Comparison of ENCODE assay signal across 8 cellular contexts in the genomic region with DNA sequence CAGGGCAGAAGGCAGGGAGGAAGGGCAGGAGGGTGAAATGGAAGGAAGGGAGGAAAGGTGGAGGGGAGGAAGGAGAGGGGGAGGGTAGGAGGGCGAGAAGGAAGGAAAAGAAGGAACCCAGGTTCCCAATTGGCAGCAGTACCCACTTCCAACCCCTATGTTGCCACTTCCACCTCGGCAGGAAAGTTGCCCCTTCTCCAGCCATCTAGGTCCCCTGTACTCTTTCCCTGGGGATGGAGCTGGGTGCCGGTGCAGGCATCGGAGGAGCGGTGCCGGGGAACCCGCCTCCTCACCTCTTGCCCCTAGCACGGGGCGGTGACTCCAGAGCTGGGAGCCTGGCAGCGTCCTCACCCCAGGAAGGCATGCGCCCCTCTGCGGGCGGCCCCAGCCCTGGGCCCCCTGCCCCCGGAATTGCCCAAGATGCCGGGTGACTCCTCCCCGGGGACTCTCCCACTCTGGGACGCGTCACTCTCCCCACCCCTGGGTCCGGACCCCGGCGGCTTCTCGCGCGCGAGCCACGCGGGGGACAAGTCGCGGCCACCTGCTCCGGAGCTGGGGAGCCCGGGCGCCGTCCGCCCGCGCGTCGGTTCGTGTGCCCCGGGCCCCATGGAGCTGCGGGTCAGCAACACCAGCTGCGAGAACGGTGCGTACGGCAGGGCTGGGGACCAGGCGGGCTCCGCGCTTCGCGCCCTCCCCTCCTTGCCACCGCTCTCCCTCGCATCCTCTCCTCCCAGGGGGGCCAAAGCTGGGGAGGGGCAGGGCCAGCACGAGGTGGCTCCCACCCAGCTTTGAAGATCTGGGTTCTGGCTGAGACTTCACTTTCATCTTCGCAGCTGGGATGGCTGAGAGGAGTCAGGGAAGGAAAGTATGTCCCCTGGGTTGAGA. TPM values are rescaled to one million over a fixed set of nuclear protein-coding genes. Genes with fewer than 3 reads are reported as not detected.
DNase-seq lines count a peak whose midpoint lies in the region; ATAC-seq and TF ChIP-seq lines count a peak whose summit lies in the region.
"Had no signal": no experiment of that assay in that cellular context is flagged by ENCODE, and none has a peak within 500 bp of the region (broad histone marks: within the 10 kb centered on the region; RNA-seq: fewer than 3 reads in every experiment).

A gene (plus strand): TSS at position 499 of the 885 bp plus-strand sequence. CDS start 108 bp downstream, at position 607.

- peaks cover 35 to 50% (median 47%) of the 10 kb centered on the region in 3 donors for H3K4me1 Mint-ChIP-seq in IgD-negative memory B cell

- H3K9me3 ChIP-seq in gastroesophageal sphincter = no peaks in the 10 kb centered on the region

- no peak for TF ChIP-seq POLR2A in gastroesophageal sphincter (IDR thresholded peaks at IDR 0.05)

- peak within 1 kb of the TSS in 3 of 4 donors; percentile 49 to 78 (median 68) for H3K27ac ChIP-seq in gastroesophageal sphincter
- H3K27ac ChIP-seq: SK-N-MC had no signal

- H3K4me1 ChIP-seq in gastroesophageal sphincter = peaks cover 0 to 51% (median 16%) of the 10 kb centered on the region in 3 donors

- no peak for TF ChIP-seq CTCF in gastroesophageal sphincter (IDR thresholded peaks at IDR 0.05)
- TF ChIP-seq CTCF in omental fat pad (IDR thresholded peaks at IDR 0.05) = no peak

- no peaks in the 10 kb centered on the region for H3K9me3 Mint-ChIP-seq in IgD-negative memory B cell

- DNase-seq in activated T-cell treated with anti-CD3 and anti-CD28 coated beads for 4 hours (peak; percentile 39), omental fat pad (ENCODE audit: low spot score) (no peak), ureter (ENCODE audit: low spot score) (peak; percentile 62), OCI-M1 (lab: John Stamatoyannopoulos, UW) (no peak), cerebellar cortex (ENCODE audit: low spot score) (no peak)

- ATAC-seq in gastroesophageal sphincter (peak; percentile 49), omental fat pad (ENCODE audit: low FRiP score) (peak; percentile 43)

- H3K27ac Mint-ChIP-seq in IgD-negative memory B cell = peak within 1 kb of the TSS; percentile 39 to 87 (median 71)

- 9 to 10% methylated on average over 8 to 23 of the region's 54 CpGs for WGBS in gastroesophageal sphincter (ENCODE audit: low coverage in 1 of 2), 2 donors

- H3K4me3 ChIP-seq in gastroesophageal sphincter = peak within 1 kb of the TSS; percentile 35 to 68
- H3K4me3 ChIP-seq: SK-N-MC had no signal

- no peaks in the 10 kb centered on the region for H3K36me3 ChIP-seq in gastroesophageal sphincter

- TF ChIP-seq EP300 in gastroesophageal sphincter (IDR thresholded peaks at IDR 0.05) = no peak

- H3K4me3 Mint-ChIP-seq in IgD-negative memory B cell = peak within 1 kb of the TSS; percentile 83 to 97 (median 89)

- peaks cover 3% of the 10 kb centered on the region for H3K27me3 ChIP-seq in gastroesophageal sphincter

- H3K27me3 Mint-ChIP-seq in IgD-negative memory B cell = no peaks in the 10 kb centered on the region

- H3K36me3 Mint-ChIP-seq in IgD-negative memory B cell = peaks cover 10% of the 10 kb centered on the region

RNA-seq across cellular contexts. Expression of the gene that starts here (rescaled TPM):
- polyA plus RNA-seq in IgD-negative memory B cell = 2.2 TPM
- 1 to 10 TPM; 1.2 to 4.8 (median 2.7) TPM for total RNA-seq in gastroesophageal sphincter
- total RNA-seq in omental fat pad = 1 to 10 TPM in 1 of 4 donors, under 1 TPM in 2, not detected in 1; 0.63 to 1.2 (median 0.84) TPM
- 49.8 TPM for total RNA-seq in ureter

Comparison
In these comparisons a context has a peak if more than half of its experiments do, and no peak if none do; other contexts are left out.
1. DNase-seq: peak in activated T-cell treated with anti-CD3 and anti-CD28 coated beads for 4 hours (single experiment) and ureter (single experiment); none in omental fat pad (single experiment), OCI-M1 (single experiment) and cerebellar cortex (single experiment).